In the genomic region with DNA sequence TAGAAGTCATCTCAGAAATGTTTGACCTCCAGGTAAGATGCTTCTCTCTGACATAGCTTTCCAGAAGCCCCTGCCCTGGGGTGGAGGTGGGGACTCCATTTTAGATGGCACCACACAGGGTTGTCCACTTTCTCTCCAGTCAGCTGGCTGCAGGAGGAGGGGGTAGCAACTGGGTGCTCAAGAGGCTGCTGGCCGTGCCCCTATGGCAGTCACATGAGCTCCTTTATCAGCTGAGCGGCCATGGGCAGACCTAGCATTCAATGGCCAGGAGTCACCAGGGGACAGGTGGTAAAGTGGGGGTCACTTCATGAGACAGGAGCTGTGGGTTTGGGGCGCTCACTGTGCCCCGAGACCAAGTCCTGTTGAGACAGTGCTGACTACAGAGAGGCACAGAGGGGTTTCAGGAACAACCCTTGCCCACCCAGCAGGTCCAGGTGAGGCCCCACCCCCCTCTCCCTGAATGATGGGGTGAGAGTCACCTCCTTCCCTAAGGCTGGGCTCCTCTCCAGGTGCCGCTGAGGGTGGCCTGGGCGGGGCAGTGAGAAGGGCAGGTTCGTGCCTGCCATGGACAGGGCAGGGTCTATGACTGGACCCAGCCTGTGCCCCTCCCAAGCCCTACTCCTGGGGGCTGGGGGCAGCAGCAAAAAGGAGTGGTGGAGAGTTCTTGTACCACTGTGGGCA, we compare ENCODE assay signal across 19 cellular contexts. TPM values are rescaled to one million over a fixed set of nuclear protein-coding genes. Genes with fewer than 3 reads are reported as not detected.
DNase-seq lines count a peak whose midpoint lies in the region; ATAC-seq, FAIRE-seq and TF ChIP-seq lines count a peak whose summit lies in the region.
"Had no signal": no experiment of that assay in that cellular context is flagged by ENCODE, and none has a peak within 500 bp of the region (broad histone marks: within the 10 kb centered on the region; RNA-seq: fewer than 3 reads in every experiment).

No MANE protein-coding gene starts in this region.

- no peak for TF ChIP-seq CTCF in left lung (IDR thresholded peaks at IDR 0.05)
- no peak for TF ChIP-seq CTCF in upper lobe of right lung (IDR thresholded peaks at IDR 0.05)

- H3K36me3 Mint-ChIP-seq in activated CD8-positive, alpha-beta memory T cell treated with anti-CD3 and anti-CD28 coated beads, Interleukin-2, amount 10 ng/mL, durations not matched to agents 7 days and 5 days, result no peaks in the 10 kb centered on the region
- no peaks in the 10 kb centered on the region for H3K36me3 Mint-ChIP-seq in activated naive CD8-positive, alpha-beta T cell

- intact Hi-C loops in left lung (cut with DNase I) (no loop called here), upper lobe of right lung (cut with DNase I) (no loop called here)

- H3K27ac Mint-ChIP-seq in activated CD8-positive, alpha-beta memory T cell treated with anti-CD3 and anti-CD28 coated beads, Interleukin-2, amount 10 ng/mL, durations not matched to agents 7 days and 5 days, result peak overlapping the region; percentile 69
- H3K27ac Mint-ChIP-seq in activated naive CD8-positive, alpha-beta T cell, result no peak overlapping the region

- H3K36me3 ChIP-seq in left lung (no peaks in the 10 kb centered on the region), upper lobe of right lung (no peaks in the 10 kb centered on the region)
- H3K36me3 ChIP-seq: cardiac muscle cell, uterus had no signal

- H3K27ac ChIP-seq in left lung, result peak overlapping the region; percentile 71 to 78
- peak overlapping the region; percentile 76 for H3K27ac ChIP-seq in upper lobe of right lung
- H3K27ac ChIP-seq: cardiac muscle cell, uterus had no signal

- no peak for DNase-seq in activated CD8-positive, alpha-beta memory T cell treated with anti-CD3 and anti-CD28 coated beads, Interleukin-2, amount 10 ng/mL, durations not matched to agents 7 days and 5 days
- no peak for DNase-seq in activated CD8-positive, alpha-beta memory T cell treated with anti-CD3 and anti-CD28 coated beads for 24 hours
- DNase-seq in left lung (peak; percentile 76 to 82), upper lobe of right lung (peak; percentile 88), RCC 7860 (ENCODE audit: low spot score) (no peak), retina (no peak)
- DNase-seq: activated naive CD4-positive, alpha-beta T cell treated with anti-CD3 and anti-CD28 coated beads, Interleukin-2, amount 50 U/mL, for 16 hours; effector CD8-positive, alpha-beta T cell; hypothalamus; left colon; NCI-H524; stimulated activated naive CD4-positive, alpha-beta T cell treated with Interleukin-2 at 50 U/mL for 16 hours; uterus had no signal

- no peak for FAIRE-seq in RCC 7860 (lab: Jason Lieb, UNC)
- FAIRE-seq: small intestine had no signal

- no peaks in the 10 kb centered on the region for H3K27me3 Mint-ChIP-seq in activated CD8-positive, alpha-beta memory T cell treated with anti-CD3 and anti-CD28 coated beads, Interleukin-2, amount 10 ng/mL, durations not matched to agents 7 days and 5 days
- H3K27me3 Mint-ChIP-seq in activated naive CD8-positive, alpha-beta T cell, result no peaks in the 10 kb centered on the region

- ATAC-seq in activated CD8-positive, alpha-beta memory T cell treated with anti-CD3 and anti-CD28 coated beads, Interleukin-2, amount 10 ng/mL, durations not matched to agents 7 days and 5 days, result no peak
- peak; percentile 69 for ATAC-seq in left lung
- ATAC-seq in upper lobe of right lung, result peak; percentile 67
- no peak for ATAC-seq in GM18519 (IDR thresholded peaks at IDR 0.05; ENCODE audit: low FRiP score, unreplicated experiment)

- H3K9me3 ChIP-seq in left lung, result no peaks in the 10 kb centered on the region
- no peaks in the 10 kb centered on the region for H3K9me3 ChIP-seq in upper lobe of right lung
- H3K9me3 ChIP-seq: uterus had no signal

- peaks cover 84% of the 10 kb centered on the region for H3K4me1 Mint-ChIP-seq in activated CD8-positive, alpha-beta memory T cell treated with anti-CD3 and anti-CD28 coated beads, Interleukin-2, amount 10 ng/mL, durations not matched to agents 7 days and 5 days
- H3K4me1 Mint-ChIP-seq in activated naive CD8-positive, alpha-beta T cell (ENCODE audit: low read depth), result peaks cover 22% of the 10 kb centered on the region

- peak overlapping the region; percentile 26 for H3K4me3 Mint-ChIP-seq in activated CD8-positive, alpha-beta memory T cell treated with anti-CD3 and anti-CD28 coated beads, Interleukin-2, amount 10 ng/mL, durations not matched to agents 7 days and 5 days
- peak overlapping the region; percentile 67 for H3K4me3 Mint-ChIP-seq in activated naive CD8-positive, alpha-beta T cell

- H3K27me3 ChIP-seq in left lung (no peaks in the 10 kb centered on the region), upper lobe of right lung (no peaks in the 10 kb centered on the region)
- H3K27me3 ChIP-seq: cardiac muscle cell, uterus had no signal

- CTCF ChIA-PET in activated CD8-positive, alpha-beta memory T cell treated with anti-CD3 and anti-CD28 coated beads, Interleukin-2, amount 10 ng/mL, durations not matched to agents 7 days and 5 days (lab: Charles Lee), result interaction anchor here (1.0 to 2.9 kb wide), 4 partner anchors 12 to 106 kb away, joined by 3 to 15 read pairs (median 4); no protein-coding TSS in a partner anchor

- peaks cover 3 to 10% of the 10 kb centered on the region in 2 donors for H3K4me1 ChIP-seq in left lung
- H3K4me1 ChIP-seq in upper lobe of right lung, result no peaks in the 10 kb centered on the region
- H3K4me1 ChIP-seq: uterus had no signal

- peak overlapping the region in 1 of 2 donors; percentile 26 for H3K4me3 ChIP-seq in left lung
- peak overlapping the region; percentile 33 for H3K4me3 ChIP-seq in upper lobe of right lung
- H3K4me3 ChIP-seq: cardiac muscle cell, uterus had no signal

- H3K9me3 Mint-ChIP-seq in activated CD8-positive, alpha-beta memory T cell treated with anti-CD3 and anti-CD28 coated beads, Interleukin-2, amount 10 ng/mL, durations not matched to agents 7 days and 5 days (ENCODE audit: low read depth), result no peaks in the 10 kb centered on the region
- no peaks in the 10 kb centered on the region for H3K9me3 Mint-ChIP-seq in activated naive CD8-positive, alpha-beta T cell (ENCODE audit: low read depth)

RNA-seq across cellular contexts. Expression of a gene that starts 0.6 kb away (rescaled TPM):
- 100 to 1,000 TPM in 1 of 2 experiments, 1 to 10 TPM in 1; 4.9 to 164 TPM for total RNA-seq in activated CD8-positive, alpha-beta memory T cell treated with anti-CD3 and anti-CD28 coated beads, Interleukin-2, amount 10 ng/mL, durations not matched to agents 7 days and 5 days
- total RNA-seq in left lung (1 to 10 TPM; 4.6 to 5.1 TPM), upper lobe of right lung (7.1 TPM)
- total RNA-seq: cardiac muscle cell, left colon, myocyte, posterior vena cava, uterus had no signal

RNA-seq across cellular contexts. Expression of a gene that starts 13.8 kb away (rescaled TPM):
- 1 to 10 TPM in 1 of 2 experiments, under 1 TPM in 1; 0.47 to 1.5 TPM for total RNA-seq in activated CD8-positive, alpha-beta memory T cell treated with anti-CD3 and anti-CD28 coated beads, Interleukin-2, amount 10 ng/mL, durations not matched to agents 7 days and 5 days
- total RNA-seq in left lung (not detected), upper lobe of right lung (not detected)
- total RNA-seq: cardiac muscle cell, left colon, myocyte, posterior vena cava, uterus had no signal

Comparison
In these comparisons a context has a peak if more than half of its experiments do, and no peak if none do; other contexts are left out.
1. ATAC-seq: peak in left lung (single experiment) and upper lobe of right lung (single experiment); none in activated CD8-positive, alpha-beta memory T cell treated with anti-CD3 and anti-CD28 coated beads, Interleukin-2, amount 10 ng/mL, durations not matched to agents 7 days and 5 days (single experiment) and GM18519 (single experiment).
2. DNase-seq: peak in left lung (2 of 2) and upper lobe of right lung (single experiment); none in activated CD8-positive, alpha-beta memory T cell treated with anti-CD3 and anti-CD28 coated beads, Interleukin-2, amount 10 ng/mL, durations not matched to agents 7 days and 5 days (single experiment), activated CD8-positive, alpha-beta memory T cell treated with anti-CD3 and anti-CD28 coated beads for 24 hours (single experiment), RCC 7860 (single experiment) and retina (single experiment).